In genomic region chr3:15585111-15585844, GRCh38 we compare ENCODE assay signal across 2 cellular contexts.
TF ChIP-seq lines count a peak whose summit lies in the region.

No MANE protein-coding gene starts in this region.

TF ChIP-seq in IMR-90, 13 proteins besides CTCF, POLR2A, EP300 and RAD21:
- TF ChIP-seq MAFK (IDR thresholded peaks at IDR 0.05; ENCODE audit: low read depth, low read length) (no peak), RCOR1 (IDR thresholded peaks at IDR 0.05; ENCODE audit: insufficient replicate concordance, low read length) (no peak), CHD1 (IDR thresholded peaks at IDR 0.05; ENCODE audit: low read depth, low read length) (no peak), SMC3 (IDR thresholded peaks at IDR 0.05; ENCODE audit: low read depth, low read length) (no peak), NFE2L2 (IDR thresholded peaks at IDR 0.05; ENCODE audit: low read depth, low read length) (no peak)
- TF ChIP-seq, protein P1, sequence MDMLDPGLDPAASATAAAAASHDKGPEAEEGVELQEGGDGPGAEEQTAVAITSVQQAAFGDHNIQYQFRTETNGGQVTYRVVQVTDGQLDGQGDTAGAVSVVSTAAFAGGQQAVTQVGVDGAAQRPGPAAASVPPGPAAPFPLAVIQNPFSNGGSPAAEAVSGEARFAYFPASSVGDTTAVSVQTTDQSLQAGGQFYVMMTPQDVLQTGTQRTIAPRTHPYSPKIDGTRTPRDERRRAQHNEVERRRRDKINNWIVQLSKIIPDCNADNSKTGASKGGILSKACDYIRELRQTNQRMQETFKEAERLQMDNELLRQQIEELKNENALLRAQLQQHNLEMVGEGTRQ (IDR thresholded peaks at IDR 0.05; ENCODE audit: low read depth, low read length), result no peak

TF ChIP-seq in HEK293T, 16 proteins besides CTCF, POLR2A, EP300 and RAD21:
- no peak for TF ChIP-seq FOXK2 (IDR thresholded peaks at IDR 0.05)
- TF ChIP-seq FOXM1 (IDR thresholded peaks at IDR 0.05; ENCODE audit: borderline replicate concordance), result no peak
- TF ChIP-seq SP1 (IDR thresholded peaks at IDR 0.05), result no peak
- TF ChIP-seq TARDBP (IDR thresholded peaks at IDR 0.05), result no peak
- TF ChIP-seq FOXA1 (IDR thresholded peaks at IDR 0.05), result no peak
- TF ChIP-seq NFRKB (IDR thresholded peaks at IDR 0.05), result no peak
- TF ChIP-seq CTBP1 (IDR thresholded peaks at IDR 0.05; ENCODE audit: borderline replicate concordance), result no peak
